8 cellular contexts compared by ENCODE assay signal in the genomic region with DNA sequence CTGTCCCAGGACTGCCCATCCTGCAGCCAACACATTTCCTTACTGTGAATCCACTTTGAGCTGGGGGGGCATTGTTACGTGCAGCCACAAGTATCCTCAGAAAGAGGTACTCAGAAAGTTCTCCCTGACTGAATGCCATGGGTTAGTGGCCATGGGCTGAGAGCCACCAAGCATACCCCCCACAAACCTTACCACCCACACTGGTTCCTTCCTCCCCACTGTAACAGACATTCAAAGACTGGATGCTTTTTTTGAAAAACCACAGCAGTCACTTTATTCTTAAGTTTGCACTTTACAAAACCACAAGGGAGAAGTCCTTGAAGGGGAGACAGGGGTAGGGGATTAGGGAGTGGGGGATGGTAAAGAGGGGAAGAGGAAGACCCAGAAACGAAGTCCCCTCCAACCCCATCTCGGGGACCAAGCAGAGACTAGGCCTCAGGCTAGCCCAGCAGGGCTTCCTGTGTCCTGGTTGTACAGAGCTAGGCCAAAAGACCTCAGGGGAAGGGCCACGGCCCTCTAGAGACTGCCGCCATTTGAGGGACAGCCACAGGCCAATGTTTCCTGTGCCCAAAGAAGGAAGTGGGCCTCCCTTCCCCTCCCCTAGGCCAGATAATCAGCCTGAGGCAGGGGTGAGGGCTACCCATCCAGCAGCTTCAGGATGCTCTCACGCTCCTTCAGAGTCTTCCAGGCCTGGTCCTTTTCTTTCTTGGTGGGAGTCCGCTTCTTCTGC. TPM values are rescaled to one million over a fixed set of nuclear protein-coding genes. Genes with fewer than 3 reads are reported as not detected.
DNase-seq lines count a peak whose midpoint lies in the region; ATAC-seq and TF ChIP-seq lines count a peak whose summit lies in the region.

No MANE protein-coding gene starts in this region.

- H3K4me1 ChIP-seq in A673 (ENCODE audit: insufficient read depth, low read length, poor library complexity, severe bottlenecking) (no peaks in the 10 kb centered on the region), PC-9 (replicated peaks; ENCODE audit: insufficient read depth) (no peaks in the 10 kb centered on the region)

- intact Hi-C loops in A673 (cut with micrococcal nuclease; ENCODE audit: unreplicated experiment), result no loop called here
- intact Hi-C loops in PC-9 (cut with micrococcal nuclease; ENCODE audit: unreplicated experiment), result no loop called here

- no peaks in the 10 kb centered on the region for H3K27me3 Mint-ChIP-seq in activated T-cell treated with anti-CD3 and anti-CD28 coated beads, Interleukin-2, amount 50 U/mL, for 24 hours

- H3K9me3 ChIP-seq in A673 (ENCODE audit: low read depth, low read length, poor library complexity, severe bottlenecking) (no peaks in the 10 kb centered on the region), PC-9 (ENCODE audit: insufficient read depth, low read depth) (no peaks in the 10 kb centered on the region)

- H3K27ac ChIP-seq in A673 (ENCODE audit: low read depth, low read length, poor library complexity, severe bottlenecking), result no peak overlapping the region
- H3K27ac ChIP-seq in HL-60 (replicated peaks), result peak overlapping the region; percentile 96
- no peak overlapping the region for H3K27ac ChIP-seq in PC-9
- no peak overlapping the region for H3K27ac ChIP-seq in RWPE1

- no peaks in the 10 kb centered on the region for H3K79me2 ChIP-seq in PC-9 (ENCODE audit: low read depth)

- H3K4me3 ChIP-seq in A673 (ENCODE audit: low read depth, low read length, poor library complexity, severe bottlenecking) (no peak overlapping the region), HL-60 (replicated peaks; ENCODE audit: insufficient read depth, low read length) (no peak overlapping the region), PC-9 (no peak overlapping the region)

- BruUV-seq in A673 (replicated peaks; lab: Mats Ljungman, UMichigan) (TSS peak; percentile 64), PC-9 (replicated peaks; lab: Mats Ljungman, UMichigan) (no TSS peak)

- H3K36me3 ChIP-seq in A673 (ENCODE audit: insufficient read depth, low read length, poor library complexity, severe bottlenecking) (peaks cover 12% of the 10 kb centered on the region), PC-9 (ENCODE audit: low read depth) (no peaks in the 10 kb centered on the region)

- H2AFZ ChIP-seq in PC-9, result no peak overlapping the region

- POLR2A ChIA-PET in A673 (lab: Charles Lee; ENCODE audit: low non-redundant PET), result no interaction called here
- POLR2A ChIA-PET in PC-9 (lab: Charles Lee; ENCODE audit: unreplicated experiment), result interaction anchor here (0.7 kb wide), 1 partner anchor 24 kb away, joined by 4 read pairs; no protein-coding TSS in a partner anchor
- POLR2A ChIA-PET in RWPE1 (lab: Yijun Ruan, JAX; ENCODE audit: low non-redundant PET), result no interaction called here

- H3F3A ChIP-seq in PC-9 (ENCODE audit: insufficient read depth, low read depth), result 0 out of 2 replicates have a peak, but pooled peaks cover 3% of the 10 kb centered on the region

- no peak for DNase-seq in A673 (ENCODE audit: low spot score)
- DNase-seq in HL-60 (ENCODE audit: low read depth in 1 of 2, low spot score in 1 of 2), result peak; percentile 78 to 95
- DNase-seq in activated T-cell treated with anti-CD3 and anti-CD28 coated beads, Interleukin-2, amount 50 U/mL, for 24 hours, result peak; percentile 72
- DNase-seq in mucosa of gallbladder (ENCODE audit: low spot score), result peak; percentile 30
- DNase-seq in PC-9, result no peak
- DNase-seq in cerebellar nuclear complex (lab: John Stamatoyannopoulos, UW), result no peak
- DNase-seq in RWPE1 (ENCODE audit: low spot score), result no peak

- H3K36me3 Mint-ChIP-seq in activated T-cell treated with anti-CD3 and anti-CD28 coated beads, Interleukin-2, amount 50 U/mL, for 24 hours (ENCODE audit: low read depth), result peaks cover 59% of the 10 kb centered on the region

- TF ChIP-seq CTCF in A673 (conservative IDR thresholded peaks at IDR 0.05; ENCODE audit: low read depth, low read length), result no peak
- no peak for TF ChIP-seq CTCF in HL-60 (IDR thresholded peaks at IDR 0.05; ENCODE audit: insufficient read depth, low read length)
- TF ChIP-seq CTCF in PC-9 (conservative IDR thresholded peaks at IDR 0.05), result no peak
- TF ChIP-seq CTCF in RWPE1 (conservative IDR thresholded peaks at IDR 0.05; ENCODE audit: low read depth), result no peak

- H3K9me3 Mint-ChIP-seq in activated T-cell treated with anti-CD3 and anti-CD28 coated beads, Interleukin-2, amount 50 U/mL, for 24 hours, result peaks cover 2% of the 10 kb centered on the region

- peaks cover 69% of the 10 kb centered on the region for H3K4me1 Mint-ChIP-seq in activated T-cell treated with anti-CD3 and anti-CD28 coated beads, Interleukin-2, amount 50 U/mL, for 24 hours (ENCODE audit: low read depth)

- no peaks in the 10 kb centered on the region; the same call in 1 of the 2 replicates for H4K20me1 ChIP-seq in PC-9 (ENCODE audit: insufficient read depth)

- H3K4me3 Mint-ChIP-seq in activated T-cell treated with anti-CD3 and anti-CD28 coated beads, Interleukin-2, amount 50 U/mL, for 24 hours, result peak overlapping the region; percentile 48

- H3K27ac Mint-ChIP-seq in activated T-cell treated with anti-CD3 and anti-CD28 coated beads, Interleukin-2, amount 50 U/mL, for 24 hours, result peak overlapping the region; percentile 91

- no peaks in the 10 kb centered on the region for H3K9me2 ChIP-seq in PC-9 (ENCODE audit: insufficient read depth)

- peak; percentile 52 for ATAC-seq in GM19043 (IDR thresholded peaks at IDR 0.05; ENCODE audit: low read depth, unreplicated experiment)

- H3K27me3 ChIP-seq in A673 (replicated peaks; ENCODE audit: insufficient read depth, low read depth, low read length, poor library complexity), result no peaks in the 10 kb centered on the region
- H3K27me3 ChIP-seq in HL-60 (ENCODE audit: insufficient read depth, poor library complexity, severe bottlenecking), result no peaks in the 10 kb centered on the region
- H3K27me3 ChIP-seq in PC-9 (ENCODE audit: insufficient read depth, low read depth), result no peaks in the 10 kb centered on the region

- no peak overlapping the region for H3K4me2 ChIP-seq in PC-9

- CTCF ChIA-PET in A673 (lab: Charles Lee), result no interaction called here
- CTCF ChIA-PET in PC-9 (lab: Charles Lee), result no interaction called here
- CTCF ChIA-PET in RWPE1 (lab: Yijun Ruan, JAX), result no interaction called here

RNA-seq across cellular contexts. Expression of gene CAMK1, which starts 10.1 kb away (rescaled TPM):
- total RNA-seq in A673 (2021), result 26.7 and 28.0 TPM in 2 replicates
- total RNA-seq in mucosa of gallbladder, result 30.6 TPM
- 2.0 and 3.1 TPM in 2 replicates for total RNA-seq in PC-9 (2021)

RNA-seq across cellular contexts. Expression of gene TADA3, which starts 12.4 kb away (rescaled TPM):
- 46.1 and 49.6 TPM in 2 replicates for total RNA-seq in A673 (2021)
- total RNA-seq in mucosa of gallbladder, result 63.3 TPM
- 72.4 and 99.1 TPM in 2 replicates for total RNA-seq in PC-9 (2021)

RNA-seq across cellular contexts. Expression of gene ARPC4, which starts 13.0 kb away (rescaled TPM):
- total RNA-seq in A673 (2021), result 128 and 152 TPM in 2 replicates
- 137 TPM for total RNA-seq in mucosa of gallbladder
- total RNA-seq in PC-9 (2021), result 114 and 127 TPM in 2 replicates

RNA-seq across cellular contexts. Expression of gene OGG1, which starts 30.1 kb away (rescaled TPM):
- total RNA-seq in A673 (2021), result 48.8 and 60.2 TPM in 2 replicates
- 37.6 TPM for total RNA-seq in mucosa of gallbladder
- total RNA-seq in PC-9 (2021), result 22.1 and 24.3 TPM in 2 replicates

RNA-seq across cellular contexts. Expression of gene TTLL3, which starts 30.2 kb away (rescaled TPM):
- total RNA-seq in A673 (2021) (6.7 and 9.5 TPM in 2 replicates), mucosa of gallbladder (62.8 TPM), PC-9 (2021) (21.7 and 35.8 TPM in 2 replicates)

Comparison
In these comparisons a context has a peak if more than half of its experiments do, and no peak if none do; other contexts are left out.
1. DNase-seq: peak in HL-60 (2 of 2), activated T-cell treated with anti-CD3 and anti-CD28 coated beads, Interleukin-2, amount 50 U/mL, for 24 hours (single experiment) and mucosa of gallbladder (single experiment); none in A673 (single experiment), PC-9 (0 of 2), cerebellar nuclear complex (0 of 2) and RWPE1 (single experiment).